In genomic region chr10:35362701-35363350, GRCh38 we compare ENCODE assay signal across 29 cellular contexts.
"Had no signal": no experiment of that assay in that cellular context is flagged by ENCODE, and none has a peak within 500 bp of the region (broad histone marks: within the 10 kb centered on the region; RNA-seq: fewer than 3 reads in every experiment).

No MANE protein-coding gene starts in this region.

- H3K9me3 ChIP-seq: colonic mucosa, esophagus muscularis mucosa, gastroesophageal sphincter, heart left ventricle, left ventricle myocardium inferior, mucosa of descending colon, neutrophil, pancreas, right lobe of liver, tibial artery, upper lobe of left lung had no signal

- ATAC-seq: foreskin keratinocyte; gastroesophageal sphincter; left colon; natural killer cell treated with Interleukin-12 subunit alpha and Interleukin-12 subunit beta and Interleukin-15 and Interleukin-18, amount 100 ng/mL, for 72 hours; pancreas; stimulated activated naive CD8-positive, alpha-beta T cell treated with anti-CD3 and anti-CD28 coated beads, Interleukin-15, amount 100 ng/mL, for 72 hours had no signal

- H3K36me3 ChIP-seq: colonic mucosa, esophagus muscularis mucosa, gastroesophageal sphincter, heart left ventricle, left ventricle myocardium inferior, neutrophil, pancreas, right lobe of liver, tibial artery, upper lobe of left lung had no signal

- H3K27ac ChIP-seq: colonic mucosa, esophagus muscularis mucosa, foreskin keratinocyte, gastroesophageal sphincter, heart left ventricle, left ventricle myocardium inferior, neutrophil, pancreas, right lobe of liver, tibial artery, upper lobe of left lung had no signal

- DNase-seq: colonic mucosa; effector CD8-positive, alpha-beta T cell; foreskin keratinocyte; heart left ventricle; hippocampal formation; left colon; left ventricle myocardium inferior; mucosa of descending colon; naive B cell; retina; right lobe of liver; small intestine; stimulated activated CD4-positive, alpha-beta T cell treated with anti-CD3 and anti-CD28 coated beads, Interleukin-12 subunit alpha, Interleukin-12 subunit beta, amount 100 ng/mL, for 4 hours; stimulated activated CD4-positive, alpha-beta T cell treated with anti-CD3 and anti-CD28 coated beads, Interleukin-1b, Interleukin-23, amount 100 ng/mL, for 48 hours; stimulated activated CD4-positive, alpha-beta T cell treated with anti-CD3 and anti-CD28 coated beads, Interleukin-4, amount 100 ng/mL, for 1 hour; stimulated activated CD8-positive, alpha-beta memory T cell treated with anti-CD3 and anti-CD28 coated beads, Interleukin-4, amount 100 ng/mL, for 48 hours; stimulated activated naive CD4-positive, alpha-beta T cell; stimulated activated naive CD8-positive, alpha-beta T cell treated with anti-CD3 and anti-CD28 coated beads, Interleukin-15, amount 100 ng/mL, for 72 hours; tibial artery had no signal

- H3K4me3 ChIP-seq: colonic mucosa, esophagus muscularis mucosa, gastroesophageal sphincter, heart left ventricle, left ventricle myocardium inferior, lung, mucosa of descending colon, pancreas, right lobe of liver, tibial artery, upper lobe of left lung had no signal

- H3K4me1 ChIP-seq: colonic mucosa had no signal

- H3K27me3 ChIP-seq: colonic mucosa, esophagus muscularis mucosa, foreskin keratinocyte, gastroesophageal sphincter, heart left ventricle, neutrophil, pancreas, right lobe of liver, tibial artery, upper lobe of left lung had no signal

- FAIRE-seq: endothelial cell of umbilical vein, islet of Langerhans, pancreas, small intestine, urothelium cell line had no signal
